ENCODE assay signal across 31 cellular contexts in genomic region chr1:74091371-74091770, GRCh38.
"Had no signal": no experiment of that assay in that cellular context is flagged by ENCODE, and none has a peak within 500 bp of the region (broad histone marks: within the 10 kb centered on the region; RNA-seq: fewer than 3 reads in every experiment).

No MANE protein-coding gene starts in this region.

- H3K4me1 ChIP-seq: adrenal gland, ascending aorta, body of pancreas, breast epithelium had no signal

- H3K36me3 ChIP-seq: adrenal gland, ascending aorta, brain microvascular endothelial cell, breast epithelium, cardiac muscle cell had no signal

- H3K27ac ChIP-seq: adrenal gland, ascending aorta, body of pancreas, brain microvascular endothelial cell, breast epithelium, cardiac muscle cell had no signal

- DNase-seq: activated effector memory CD4-positive, alpha-beta T cell treated with anti-CD3 and anti-CD28 coated beads, Interleukin-2, amount 50 U/mL, for 16 hours; activated effector memory CD4-positive, alpha-beta T cell treated with Interleukin-2 at 50 U/mL for 16 hours; activated gamma-delta T cell; activated gamma-delta T cell treated with Interleukin-2 at 50 U/mL for 16 hours; activated naive CD4-positive, alpha-beta T cell; activated naive CD4-positive, alpha-beta T cell treated with anti-CD3 and anti-CD28 coated beads for 36 hours; activated naive CD4-positive, alpha-beta T cell treated with anti-CD3 and anti-CD28 coated beads, Interleukin-2, amount 10 ng/mL, durations not matched to agents 7 days and 5 days; activated naive CD4-positive, alpha-beta T cell treated with anti-CD3 and anti-CD28 coated beads, Interleukin-2, amount 50 U/mL, for 16 hours; activated naive CD4-positive, alpha-beta T cell treated with Interleukin-2 at 50 U/mL for 16 hours; activated naive CD8-positive, alpha-beta T cell treated with anti-CD3 and anti-CD28 coated beads for 36 hours; activated naive CD8-positive, alpha-beta T cell treated with anti-CD3 and anti-CD28 coated beads, Interleukin-2, amount 10 ng/mL, durations not matched to agents 7 days and 5 days; activated naive CD8-positive, alpha-beta T cell treated with anti-CD3 and anti-CD28 coated beads, Interleukin-2, amount 50 U/mL, for 24 hours; activated T-cell treated with anti-CD3 and anti-CD28 coated beads, Interleukin-2, amount 50 U/mL, for 24 hours; activated T-cell treated with anti-CD3 and anti-CD28 coated beads, Interleukin-2, amount 50 U/mL, for 4 hours; activated T-cell treated with anti-CD3 and anti-CD28 coated beads, Interleukin-2, amount 50 U/mL, for 48 hours; activated T-cell treated with anti-CD3 and anti-CD28 coated beads, Interleukin-2, amount 50 U/mL, for 72 hours; adrenal gland; amniotic stem cell; amygdala; anterior cingulate cortex; aorta; body of pancreas; brain microvascular endothelial cell; caudate nucleus; central memory CD4-positive, alpha-beta T cell; cerebellar nuclear complex had no signal

- ATAC-seq: activated naive CD4-positive, alpha-beta T cell treated with anti-CD3 and anti-CD28 coated beads, Interleukin-2, amount 50 U/mL, for 72 hours; activated naive CD8-positive, alpha-beta T cell treated with anti-CD3 and anti-CD28 coated beads, Interleukin-2, amount 50 U/mL, for 24 hours; activated T-cell treated with anti-CD3 and anti-CD28 coated beads, Interleukin-2, amount 50 U/mL, for 4 hours; activated T-cell treated with anti-CD3 and anti-CD28 coated beads, Interleukin-2, amount 50 U/mL, for 72 hours; activated T-helper 17 cell treated with anti-CD3 and anti-CD28 coated beads, Interleukin-2, amount 50 U/mL, for 72 hours; body of pancreas had no signal

- H3K27me3 ChIP-seq: adrenal gland, ascending aorta, body of pancreas, brain microvascular endothelial cell, breast epithelium, cardiac muscle cell had no signal

- H3K9me3 ChIP-seq: ascending aorta, body of pancreas had no signal

- H3K4me3 ChIP-seq: adrenal gland, ascending aorta, body of pancreas, breast epithelium, cardiac muscle cell had no signal
